ENCODE assay signal across 18 cellular contexts in genomic region chr2:44779793-44780192, GRCh38.
"Had no signal": no experiment of that assay in that cellular context is flagged by ENCODE, and none has a peak within 500 bp of the region (broad histone marks: within the 10 kb centered on the region; RNA-seq: fewer than 3 reads in every experiment).

No MANE protein-coding gene starts in this region.

- H3K27me3 ChIP-seq: esophagus squamous epithelium, pancreas, right lobe of liver had no signal

- DNase-seq: activated CD4-positive, alpha-beta T cell treated with anti-CD3 and anti-CD28 coated beads for 36 hours; activated CD4-positive, alpha-beta T cell treated with anti-CD3 and anti-CD28 coated beads, Interleukin-2, amount 50 U/mL, for 48 hours; activated T-cell treated with anti-CD3 and anti-CD28 coated beads for 4 hours; effector CD8-positive, alpha-beta T cell; esophagus squamous epithelium; left cardiac atrium; mesendoderm; naive thymus-derived CD8-positive, alpha-beta T cell; pancreas; right lobe of liver; small intestine; stimulated activated CD4-positive, alpha-beta T cell treated with anti-CD3 and anti-CD28 coated beads, Interleukin-15, amount 100 ng/mL, for 24 hours; stimulated activated CD4-positive, alpha-beta T cell treated with anti-CD3 and anti-CD28 coated beads, Interleukin-4, amount 100 ng/mL, for 1 hour had no signal

- FAIRE-seq: pancreas, small intestine had no signal

- H3K9me3 Mint-ChIP-seq: activated T-helper 1 cell treated with anti-CD3 and anti-CD28 coated beads, Interleukin-12 subunit alpha, Interleukin-12 subunit beta, Interleukin-2, Interleukin-4 antibody, amounts not matched to agents 30 ng/mL and 10 ng/mL and 1 ng/mL, durations not matched to agents 14 hours and 24 hours and 36 hours; dendritic cell treated with granulocyte-macrophage colony-stimulating factor and Interleukin-4, amounts not matched to agents 40 ng/mL and 50 ng/mL, for 4 days; stimulated activated effector memory CD8-positive, alpha-beta T cell treated with anti-CD3 and anti-CD28 coated beads, Interleukin-12 subunit alpha, Interleukin-12 subunit beta, amount 100 ng/mL, for 72 hours had no signal

- H3K9me3 ChIP-seq: neutrophil, pancreas, right lobe of liver had no signal

- ATAC-seq: activated CD4-positive, alpha-beta T cell treated with anti-CD3 and anti-CD28 coated beads for 36 hours; left cardiac atrium; naive thymus-derived CD8-positive, alpha-beta T cell; pancreas; right lobe of liver; stimulated activated effector memory CD8-positive, alpha-beta T cell treated with anti-CD3 and anti-CD28 coated beads, Interleukin-12 subunit alpha, Interleukin-12 subunit beta, amount 100 ng/mL, for 72 hours had no signal

- H3K4me3 Mint-ChIP-seq: activated CD4-positive, alpha-beta T cell treated with anti-CD3 and anti-CD28 coated beads for 36 hours; activated naive CD8-positive, alpha-beta T cell; activated T-helper 1 cell treated with anti-CD3 and anti-CD28 coated beads, Interleukin-12 subunit alpha, Interleukin-12 subunit beta, Interleukin-2, Interleukin-4 antibody, amounts not matched to agents 30 ng/mL and 10 ng/mL and 1 ng/mL, durations not matched to agents 14 hours and 24 hours and 36 hours; stimulated activated effector memory CD8-positive, alpha-beta T cell treated with anti-CD3 and anti-CD28 coated beads, Interleukin-12 subunit alpha, Interleukin-12 subunit beta, amount 100 ng/mL, for 72 hours had no signal

- H3K4me1 ChIP-seq: pancreas, right lobe of liver had no signal

- H3K36me3 ChIP-seq: esophagus squamous epithelium, neutrophil, pancreas, right lobe of liver had no signal

- H3K4me3 ChIP-seq: esophagus squamous epithelium, pancreas, right lobe of liver had no signal

- H3K27me3 Mint-ChIP-seq: activated CD4-positive, alpha-beta T cell treated with anti-CD3 and anti-CD28 coated beads for 36 hours; activated naive CD8-positive, alpha-beta T cell had no signal

- H3K36me3 Mint-ChIP-seq: stimulated activated effector memory CD8-positive, alpha-beta T cell treated with anti-CD3 and anti-CD28 coated beads, Interleukin-12 subunit alpha, Interleukin-12 subunit beta, amount 100 ng/mL, for 72 hours had no signal

- H3K4me1 Mint-ChIP-seq: stimulated activated effector memory CD8-positive, alpha-beta T cell treated with anti-CD3 and anti-CD28 coated beads, Interleukin-12 subunit alpha, Interleukin-12 subunit beta, amount 100 ng/mL, for 72 hours had no signal

- H3K27ac Mint-ChIP-seq: activated CD4-positive, alpha-beta T cell treated with anti-CD3 and anti-CD28 coated beads for 36 hours; activated naive CD8-positive, alpha-beta T cell; activated T-helper 1 cell treated with anti-CD3 and anti-CD28 coated beads, Interleukin-12 subunit alpha, Interleukin-12 subunit beta, Interleukin-2, Interleukin-4 antibody, amounts not matched to agents 30 ng/mL and 10 ng/mL and 1 ng/mL, durations not matched to agents 14 hours and 24 hours and 36 hours; dendritic cell treated with granulocyte-macrophage colony-stimulating factor and Interleukin-4, amounts not matched to agents 40 ng/mL and 50 ng/mL, for 4 days; stimulated activated effector memory CD8-positive, alpha-beta T cell treated with anti-CD3 and anti-CD28 coated beads, Interleukin-12 subunit alpha, Interleukin-12 subunit beta, amount 100 ng/mL, for 72 hours had no signal

- H3K27ac ChIP-seq: esophagus squamous epithelium, neutrophil, pancreas, right lobe of liver had no signal
